In the genomic region with DNA sequence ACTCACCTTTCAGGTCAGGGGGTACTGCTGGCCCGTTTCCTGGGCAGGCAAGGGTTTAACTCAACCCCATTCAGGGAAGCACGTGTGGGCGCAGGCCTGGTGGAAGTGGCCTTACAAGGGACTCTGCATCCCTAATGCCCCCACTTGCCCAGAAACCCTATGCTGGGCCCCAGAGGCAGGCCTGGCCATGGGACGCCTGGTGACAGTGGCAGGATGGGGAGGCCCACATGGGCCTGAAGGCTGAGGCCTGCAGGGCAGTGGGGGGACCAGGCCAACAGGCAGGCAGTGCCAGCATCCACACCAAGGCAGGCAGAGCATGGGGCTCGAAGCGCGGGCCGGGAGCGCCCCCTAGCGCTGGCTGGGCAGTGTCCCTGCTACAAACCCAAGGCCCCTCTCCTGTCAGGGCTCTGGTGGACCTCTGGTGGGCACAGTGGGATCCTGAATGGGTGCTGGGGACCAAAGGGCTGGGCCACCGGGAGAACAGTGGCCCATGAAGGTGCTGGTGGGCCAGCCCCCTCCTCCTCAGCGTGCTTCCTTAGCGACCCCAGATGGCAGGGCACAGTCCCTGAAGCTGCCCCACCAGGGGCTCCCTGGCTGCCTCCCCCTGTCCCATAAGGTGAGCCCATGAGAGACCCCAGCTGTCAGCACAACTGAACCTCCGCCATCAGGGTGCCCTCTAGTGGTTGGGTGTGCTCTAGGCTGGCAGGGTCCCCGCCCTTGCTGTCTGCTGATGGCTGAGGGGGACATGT, we compare ENCODE assay signal across 1 cellular context.
A peak's percentile ranks its signal among the peaks of the same experiment; 100 is the strongest.
TF ChIP-seq lines count a peak whose summit lies in the region.

No MANE protein-coding gene starts in this region.

TF ChIP-seq in HepG2, 621 proteins besides CTCF, POLR2A, EP300 and RAD21 (continued from another document and continues in another):
- TF ChIP-seq ZNF709 (CRISPR knock-in tag; IDR thresholded peaks at IDR 0.05) (no peak), KMT2A (CRISPR knock-in tag; IDR thresholded peaks at IDR 0.05) (no peak), ZBTB3 (CRISPR knock-in tag; IDR thresholded peaks at IDR 0.05; ENCODE audit: borderline replicate concordance, low read depth) (no peak), HOXD1 (CRISPR knock-in tag; IDR thresholded peaks at IDR 0.05) (no peak), DMAP1 (CRISPR knock-in tag; IDR thresholded peaks at IDR 0.05) (0 out of 2 replicates have a peak, but pooled peaks have one; percentile 19), CHD4 (IDR thresholded peaks at IDR 0.05; ENCODE audit: borderline replicate concordance, low read length) (no peak), ZNF570 (CRISPR knock-in tag; IDR thresholded peaks at IDR 0.05; ENCODE audit: borderline replicate concordance) (no peak), ZSCAN9 (CRISPR knock-in tag; IDR thresholded peaks at IDR 0.05; ENCODE audit: borderline replicate concordance) (no peak), ZNF20 (CRISPR knock-in tag; IDR thresholded peaks at IDR 0.05) (no peak), ADNP (CRISPR knock-in tag; IDR thresholded peaks at IDR 0.05) (0 out of 2 replicates have a peak, but pooled peaks have one; percentile 14), POLR2AphosphoS5 (IDR thresholded peaks at IDR 0.05; ENCODE audit: low read depth, low read length) (no peak; the same call in 1 of the 2 replicates), ZNF891 (CRISPR knock-in tag; IDR thresholded peaks at IDR 0.05) (no peak), ZNF121 (CRISPR knock-in tag; IDR thresholded peaks at IDR 0.05) (no peak), U2AF2 (IDR thresholded peaks at IDR 0.05; ENCODE audit: low read depth, low read length) (no peak), ZFP90 (CRISPR knock-in tag; IDR thresholded peaks at IDR 0.05; ENCODE audit: borderline replicate concordance) (peak; percentile 88; the same call in 1 of the 2 replicates), ZSCAN22 (CRISPR knock-in tag; IDR thresholded peaks at IDR 0.05) (no peak), HNRNPUL1 (IDR thresholded peaks at IDR 0.05; ENCODE audit: low read depth, low read length) (no peak), NFIC (IDR thresholded peaks at IDR 0.05; ENCODE audit: low read length) (no peak), KAT7 (CRISPR knock-in tag; IDR thresholded peaks at IDR 0.05; ENCODE audit: borderline replicate concordance) (no peak; the same call in 1 of the 2 replicates), ZNF430 (CRISPR knock-in tag; IDR thresholded peaks at IDR 0.05) (no peak)
- TF ChIP-seq, protein P1, sequence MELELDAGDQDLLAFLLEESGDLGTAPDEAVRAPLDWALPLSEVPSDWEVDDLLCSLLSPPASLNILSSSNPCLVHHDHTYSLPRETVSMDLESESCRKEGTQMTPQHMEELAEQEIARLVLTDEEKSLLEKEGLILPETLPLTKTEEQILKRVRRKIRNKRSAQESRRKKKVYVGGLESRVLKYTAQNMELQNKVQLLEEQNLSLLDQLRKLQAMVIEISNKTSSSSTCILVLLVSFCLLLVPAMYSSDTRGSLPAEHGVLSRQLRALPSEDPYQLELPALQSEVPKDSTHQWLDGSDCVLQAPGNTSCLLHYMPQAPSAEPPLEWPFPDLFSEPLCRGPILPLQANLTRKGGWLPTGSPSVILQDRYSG (CRISPR knock-in tag; IDR thresholded peaks at IDR 0.05): no peak
- TF ChIP-seq, protein P2, sequence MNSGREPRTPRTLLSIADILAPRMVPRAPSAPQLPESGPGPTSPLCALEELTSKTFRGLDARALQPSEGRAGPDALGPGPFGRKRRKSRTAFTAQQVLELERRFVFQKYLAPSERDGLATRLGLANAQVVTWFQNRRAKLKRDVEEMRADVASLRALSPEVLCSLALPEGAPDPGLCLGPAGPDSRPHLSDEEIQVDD (CRISPR knock-in tag; IDR thresholded peaks at IDR 0.05; ENCODE audit: borderline replicate concordance): peak; percentile 74; the same call in 1 of the 2 replicates
- TF ChIP-seq, protein P3, sequence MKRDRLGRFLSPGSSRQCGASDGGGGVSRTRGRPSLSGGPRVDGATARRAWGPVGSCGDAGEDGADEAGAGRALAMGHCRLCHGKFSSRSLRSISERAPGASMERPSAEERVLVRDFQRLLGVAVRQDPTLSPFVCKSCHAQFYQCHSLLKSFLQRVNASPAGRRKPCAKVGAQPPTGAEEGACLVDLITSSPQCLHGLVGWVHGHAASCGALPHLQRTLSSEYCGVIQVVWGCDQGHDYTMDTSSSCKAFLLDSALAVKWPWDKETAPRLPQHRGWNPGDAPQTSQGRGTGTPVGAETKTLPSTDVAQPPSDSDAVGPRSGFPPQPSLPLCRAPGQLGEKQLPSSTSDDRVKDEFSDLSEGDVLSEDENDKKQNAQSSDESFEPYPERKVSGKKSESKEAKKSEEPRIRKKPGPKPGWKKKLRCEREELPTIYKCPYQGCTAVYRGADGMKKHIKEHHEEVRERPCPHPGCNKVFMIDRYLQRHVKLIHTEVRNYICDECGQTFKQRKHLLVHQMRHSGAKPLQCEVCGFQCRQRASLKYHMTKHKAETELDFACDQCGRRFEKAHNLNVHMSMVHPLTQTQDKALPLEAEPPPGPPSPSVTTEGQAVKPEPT (CRISPR knock-in tag; IDR thresholded peaks at IDR 0.05; ENCODE audit: low read depth): no peak
- TF ChIP-seq, protein P4, sequence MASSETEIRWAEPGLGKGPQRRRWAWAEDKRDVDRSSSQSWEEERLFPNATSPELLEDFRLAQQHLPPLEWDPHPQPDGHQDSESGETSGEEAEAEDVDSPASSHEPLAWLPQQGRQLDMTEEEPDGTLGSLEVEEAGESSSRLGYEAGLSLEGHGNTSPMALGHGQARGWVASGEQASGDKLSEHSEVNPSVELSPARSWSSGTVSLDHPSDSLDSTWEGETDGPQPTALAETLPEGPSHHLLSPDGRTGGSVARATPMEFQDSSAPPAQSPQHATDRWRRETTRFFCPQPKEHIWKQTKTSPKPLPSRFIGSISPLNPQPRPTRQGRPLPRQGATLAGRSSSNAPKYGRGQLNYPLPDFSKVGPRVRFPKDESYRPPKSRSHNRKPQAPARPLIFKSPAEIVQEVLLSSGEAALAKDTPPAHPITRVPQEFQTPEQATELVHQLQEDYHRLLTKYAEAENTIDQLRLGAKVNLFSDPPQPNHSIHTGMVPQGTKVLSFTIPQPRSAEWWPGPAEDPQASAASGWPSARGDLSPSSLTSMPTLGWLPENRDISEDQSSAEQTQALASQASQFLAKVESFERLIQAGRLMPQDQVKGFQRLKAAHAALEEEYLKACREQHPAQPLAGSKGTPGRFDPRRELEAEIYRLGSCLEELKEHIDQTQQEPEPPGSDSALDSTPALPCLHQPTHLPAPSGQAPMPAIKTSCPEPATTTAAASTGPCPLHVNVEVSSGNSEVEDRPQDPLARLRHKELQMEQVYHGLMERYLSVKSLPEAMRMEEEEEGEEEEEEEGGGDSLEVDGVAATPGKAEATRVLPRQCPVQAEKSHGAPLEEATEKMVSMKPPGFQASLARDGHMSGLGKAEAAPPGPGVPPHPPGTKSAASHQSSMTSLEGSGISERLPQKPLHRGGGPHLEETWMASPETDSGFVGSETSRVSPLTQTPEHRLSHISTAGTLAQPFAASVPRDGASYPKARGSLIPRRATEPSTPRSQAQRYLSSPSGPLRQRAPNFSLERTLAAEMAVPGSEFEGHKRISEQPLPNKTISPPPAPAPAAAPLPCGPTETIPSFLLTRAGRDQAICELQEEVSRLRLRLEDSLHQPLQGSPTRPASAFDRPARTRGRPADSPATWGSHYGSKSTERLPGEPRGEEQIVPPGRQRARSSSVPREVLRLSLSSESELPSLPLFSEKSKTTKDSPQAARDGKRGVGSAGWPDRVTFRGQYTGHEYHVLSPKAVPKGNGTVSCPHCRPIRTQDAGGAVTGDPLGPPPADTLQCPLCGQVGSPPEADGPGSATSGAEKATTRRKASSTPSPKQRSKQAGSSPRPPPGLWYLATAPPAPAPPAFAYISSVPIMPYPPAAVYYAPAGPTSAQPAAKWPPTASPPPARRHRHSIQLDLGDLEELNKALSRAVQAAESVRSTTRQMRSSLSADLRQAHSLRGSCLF (CRISPR knock-in tag; IDR thresholded peaks at IDR 0.05; ENCODE audit: borderline replicate concordance): no peak
- TF ChIP-seq, protein P5, sequence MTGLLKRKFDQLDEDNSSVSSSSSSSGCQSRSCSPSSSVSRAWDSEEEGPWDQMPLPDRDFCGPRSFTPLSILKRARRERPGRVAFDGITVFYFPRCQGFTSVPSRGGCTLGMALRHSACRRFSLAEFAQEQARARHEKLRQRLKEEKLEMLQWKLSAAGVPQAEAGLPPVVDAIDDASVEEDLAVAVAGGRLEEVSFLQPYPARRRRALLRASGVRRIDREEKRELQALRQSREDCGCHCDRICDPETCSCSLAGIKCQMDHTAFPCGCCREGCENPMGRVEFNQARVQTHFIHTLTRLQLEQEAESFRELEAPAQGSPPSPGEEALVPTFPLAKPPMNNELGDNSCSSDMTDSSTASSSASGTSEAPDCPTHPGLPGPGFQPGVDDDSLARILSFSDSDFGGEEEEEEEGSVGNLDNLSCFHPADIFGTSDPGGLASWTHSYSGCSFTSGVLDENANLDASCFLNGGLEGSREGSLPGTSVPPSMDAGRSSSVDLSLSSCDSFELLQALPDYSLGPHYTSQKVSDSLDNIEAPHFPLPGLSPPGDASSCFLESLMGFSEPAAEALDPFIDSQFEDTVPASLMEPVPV (CRISPR knock-in tag; IDR thresholded peaks at IDR 0.05): peak; percentile 85; the same call in 1 of the 2 replicates
- TF ChIP-seq, protein P6, sequence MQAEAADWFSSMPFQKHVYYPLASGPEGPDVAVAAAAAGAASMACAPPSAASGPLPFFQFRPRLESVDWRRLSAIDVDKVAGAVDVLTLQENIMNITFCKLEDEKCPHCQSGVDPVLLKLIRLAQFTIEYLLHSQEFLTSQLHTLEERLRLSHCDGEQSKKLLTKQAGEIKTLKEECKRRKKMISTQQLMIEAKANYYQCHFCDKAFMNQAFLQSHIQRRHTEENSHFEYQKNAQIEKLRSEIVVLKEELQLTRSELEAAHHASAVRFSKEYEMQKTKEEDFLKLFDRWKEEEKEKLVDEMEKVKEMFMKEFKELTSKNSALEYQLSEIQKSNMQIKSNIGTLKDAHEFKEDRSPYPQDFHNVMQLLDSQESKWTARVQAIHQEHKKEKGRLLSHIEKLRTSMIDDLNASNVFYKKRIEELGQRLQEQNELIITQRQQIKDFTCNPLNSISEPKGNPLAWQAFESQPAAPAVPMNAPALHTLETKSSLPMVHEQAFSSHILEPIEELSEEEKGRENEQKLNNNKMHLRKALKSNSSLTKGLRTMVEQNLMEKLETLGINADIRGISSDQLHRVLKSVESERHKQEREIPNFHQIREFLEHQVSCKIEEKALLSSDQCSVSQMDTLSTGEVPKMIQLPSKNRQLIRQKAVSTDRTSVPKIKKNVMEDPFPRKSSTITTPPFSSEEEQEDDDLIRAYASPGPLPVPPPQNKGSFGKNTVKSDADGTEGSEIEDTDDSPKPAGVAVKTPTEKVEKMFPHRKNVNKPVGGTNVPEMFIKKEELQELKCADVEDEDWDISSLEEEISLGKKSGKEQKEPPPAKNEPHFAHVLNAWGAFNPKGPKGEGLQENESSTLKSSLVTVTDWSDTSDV (CRISPR knock-in tag; IDR thresholded peaks at IDR 0.05): no peak
- TF ChIP-seq, protein P7, sequence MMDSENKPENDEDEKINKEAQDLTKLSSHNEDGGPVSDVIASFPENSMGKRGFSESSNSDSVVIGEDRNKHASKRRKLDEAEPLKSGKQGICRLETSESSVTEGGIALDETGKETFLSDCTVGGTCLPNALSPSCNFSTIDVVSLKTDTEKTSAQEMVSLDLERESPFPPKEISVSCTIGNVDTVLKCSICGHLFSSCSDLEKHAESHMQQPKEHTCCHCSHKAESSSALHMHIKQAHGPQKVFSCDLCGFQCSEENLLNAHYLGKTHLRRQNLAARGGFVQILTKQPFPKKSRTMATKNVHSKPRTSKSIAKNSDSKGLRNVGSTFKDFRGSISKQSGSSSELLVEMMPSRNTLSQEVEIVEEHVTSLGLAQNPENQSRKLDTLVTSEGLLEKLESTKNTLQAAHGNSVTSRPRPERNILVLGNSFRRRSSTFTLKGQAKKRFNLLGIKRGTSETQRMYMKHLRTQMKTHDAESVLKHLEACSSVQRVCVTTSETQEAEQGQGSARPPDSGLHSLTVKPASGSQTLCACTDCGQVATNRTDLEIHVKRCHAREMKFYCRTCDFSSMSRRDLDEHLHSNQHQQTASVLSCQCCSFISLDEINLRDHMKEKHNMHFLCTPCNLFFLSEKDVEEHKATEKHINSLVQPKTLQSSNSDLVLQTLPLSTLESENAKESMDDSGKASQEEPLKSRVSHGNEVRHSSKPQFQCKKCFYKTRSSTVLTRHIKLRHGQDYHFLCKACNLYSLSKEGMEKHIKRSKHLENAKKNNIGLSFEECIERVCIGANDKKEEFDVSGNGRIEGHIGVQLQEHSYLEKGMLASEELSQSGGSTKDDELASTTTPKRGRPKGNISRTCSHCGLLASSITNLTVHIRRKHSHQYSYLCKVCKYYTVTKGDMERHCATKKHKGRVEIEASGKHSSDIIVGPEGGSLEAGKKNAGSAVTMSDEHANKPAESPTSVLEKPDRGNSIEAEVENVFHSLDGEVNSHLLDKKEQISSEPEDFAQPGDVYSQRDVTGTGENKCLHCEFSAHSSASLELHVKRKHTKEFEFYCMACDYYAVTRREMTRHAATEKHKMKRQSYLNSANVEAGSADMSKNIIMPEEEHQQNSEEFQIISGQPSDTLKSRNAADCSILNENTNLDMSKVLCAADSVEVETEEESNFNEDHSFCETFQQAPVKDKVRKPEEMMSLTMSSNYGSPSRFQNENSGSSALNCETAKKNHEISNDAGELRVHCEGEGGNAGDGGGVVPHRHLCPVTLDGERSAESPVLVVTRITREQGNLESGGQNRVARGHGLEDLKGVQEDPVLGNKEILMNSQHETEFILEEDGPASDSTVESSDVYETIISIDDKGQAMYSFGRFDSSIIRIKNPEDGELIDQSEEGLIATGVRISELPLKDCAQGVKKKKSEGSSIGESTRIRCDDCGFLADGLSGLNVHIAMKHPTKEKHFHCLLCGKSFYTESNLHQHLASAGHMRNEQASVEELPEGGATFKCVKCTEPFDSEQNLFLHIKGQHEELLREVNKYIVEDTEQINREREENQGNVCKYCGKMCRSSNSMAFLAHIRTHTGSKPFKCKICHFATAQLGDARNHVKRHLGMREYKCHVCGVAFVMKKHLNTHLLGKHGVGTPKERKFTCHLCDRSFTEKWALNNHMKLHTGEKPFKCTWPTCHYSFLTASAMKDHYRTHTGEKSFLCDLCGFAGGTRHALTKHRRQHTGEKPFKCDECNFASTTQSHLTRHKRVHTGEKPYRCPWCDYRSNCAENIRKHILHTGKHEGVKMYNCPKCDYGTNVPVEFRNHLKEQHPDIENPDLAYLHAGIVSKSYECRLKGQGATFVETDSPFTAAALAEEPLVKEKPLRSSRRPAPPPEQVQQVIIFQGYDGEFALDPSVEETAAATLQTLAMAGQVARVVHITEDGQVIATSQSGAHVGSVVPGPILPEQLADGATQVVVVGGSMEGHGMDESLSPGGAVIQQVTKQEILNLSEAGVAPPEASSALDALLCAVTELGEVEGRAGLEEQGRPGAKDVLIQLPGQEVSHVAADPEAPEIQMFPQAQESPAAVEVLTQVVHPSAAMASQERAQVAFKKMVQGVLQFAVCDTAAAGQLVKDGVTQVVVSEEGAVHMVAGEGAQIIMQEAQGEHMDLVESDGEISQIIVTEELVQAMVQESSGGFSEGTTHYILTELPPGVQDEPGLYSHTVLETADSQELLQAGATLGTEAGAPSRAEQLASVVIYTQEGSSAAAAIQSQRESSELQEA (CRISPR knock-in tag; IDR thresholded peaks at IDR 0.05; ENCODE audit: not compliant biosample characterization): no peak
- TF ChIP-seq, protein P8, sequence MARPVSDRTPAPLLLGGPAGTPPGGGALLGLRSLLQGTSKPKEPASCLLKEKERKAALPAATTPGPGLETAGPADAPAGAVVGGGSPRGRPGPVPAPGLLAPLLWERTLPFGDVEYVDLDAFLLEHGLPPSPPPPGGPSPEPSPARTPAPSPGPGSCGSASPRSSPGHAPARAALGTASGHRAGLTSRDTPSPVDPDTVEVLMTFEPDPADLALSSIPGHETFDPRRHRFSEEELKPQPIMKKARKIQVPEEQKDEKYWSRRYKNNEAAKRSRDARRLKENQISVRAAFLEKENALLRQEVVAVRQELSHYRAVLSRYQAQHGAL (CRISPR knock-in tag; IDR thresholded peaks at IDR 0.05; ENCODE audit: not compliant biosample characterization): no peak
